ENCODE assay signal across 29 cellular contexts in the genomic region with DNA sequence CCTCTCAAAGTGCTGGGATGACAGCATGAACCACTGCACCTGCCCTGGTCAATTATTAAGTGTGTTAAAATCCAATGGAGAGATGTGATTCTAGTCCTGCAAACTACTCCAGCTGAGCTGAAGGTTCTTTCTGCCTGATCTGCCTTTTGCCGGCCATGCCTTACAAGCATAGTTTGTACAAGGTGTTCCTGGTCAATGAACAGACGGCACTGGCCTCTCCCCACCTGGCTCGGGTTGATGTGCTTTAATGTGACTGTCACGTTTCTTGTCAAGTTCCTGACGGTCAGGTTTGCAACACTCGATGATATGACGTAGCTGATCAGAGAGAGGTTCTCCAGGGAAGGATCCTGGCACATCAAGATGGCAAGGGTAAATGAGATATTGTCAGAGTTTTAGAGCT.
"Had no signal": no experiment of that assay in that cellular context is flagged by ENCODE, and none has a peak within 500 bp of the region (broad histone marks: within the 10 kb centered on the region; RNA-seq: fewer than 3 reads in every experiment).

No MANE protein-coding gene starts in this region.

- H3K9me3 Mint-ChIP-seq: activated CD4-positive, alpha-beta memory T cell treated with anti-CD3 and anti-CD28 coated beads for 36 hours; activated naive CD4-positive, alpha-beta T cell treated with anti-CD3 and anti-CD28 coated beads, Interleukin-2, amount 10 ng/mL, durations not matched to agents 7 days and 5 days; activated naive CD4-positive, alpha-beta T cell treated with anti-CD3 and anti-CD28 coated beads, Interleukin-2, amount 50 U/mL, for 72 hours; activated naive CD8-positive, alpha-beta T cell treated with anti-CD3 and anti-CD28 coated beads, Interleukin-2, amount 10 ng/mL, durations not matched to agents 7 days and 5 days; activated T-helper 1 cell treated with anti-CD3 and anti-CD28 coated beads, Interleukin-12 subunit alpha, Interleukin-12 subunit beta, Interleukin-2, Interleukin-4 antibody, amounts not matched to agents 30 ng/mL and 10 ng/mL and 1 ng/mL, durations not matched to agents 14 hours and 24 hours and 36 hours; central memory CD8-positive, alpha-beta T cell; effector memory CD8-positive, alpha-beta T cell; T-helper 2 cell treated with Interferon-gamma antibody and Interleukin-4, amounts not matched to agents 5 μg/mL and 100 μg/mL, for 36 hours; WTC11 had no signal

- H3K36me3 Mint-ChIP-seq: activated CD4-positive, alpha-beta memory T cell treated with anti-CD3 and anti-CD28 coated beads for 36 hours; activated CD8-positive, alpha-beta memory T cell treated with anti-CD3 and anti-CD28 coated beads, Interleukin-2, amount 10 ng/mL, durations not matched to agents 7 days and 5 days; activated naive CD4-positive, alpha-beta T cell treated with anti-CD3 and anti-CD28 coated beads, Interleukin-2, amount 10 ng/mL, durations not matched to agents 7 days and 5 days; activated naive CD4-positive, alpha-beta T cell treated with anti-CD3 and anti-CD28 coated beads, Interleukin-2, amount 50 U/mL, for 72 hours; activated naive CD8-positive, alpha-beta T cell treated with anti-CD3 and anti-CD28 coated beads, Interleukin-2, amount 10 ng/mL, durations not matched to agents 7 days and 5 days; WTC11 had no signal

- H3K27ac Mint-ChIP-seq: activated CD4-positive, alpha-beta memory T cell treated with anti-CD3 and anti-CD28 coated beads for 36 hours; activated CD8-positive, alpha-beta memory T cell treated with anti-CD3 and anti-CD28 coated beads, Interleukin-2, amount 10 ng/mL, durations not matched to agents 7 days and 5 days; activated CD8-positive, alpha-beta T cell treated with anti-CD3 and anti-CD28 coated beads, Interleukin-2, amount 10 ng/mL, durations not matched to agents 7 days and 5 days; activated naive CD4-positive, alpha-beta T cell treated with anti-CD3 and anti-CD28 coated beads, Interleukin-2, amount 10 ng/mL, durations not matched to agents 7 days and 5 days; activated naive CD4-positive, alpha-beta T cell treated with anti-CD3 and anti-CD28 coated beads, Interleukin-2, amount 50 U/mL, for 72 hours; activated naive CD8-positive, alpha-beta T cell treated with anti-CD3 and anti-CD28 coated beads, Interleukin-2, amount 10 ng/mL, durations not matched to agents 7 days and 5 days; activated T-helper 1 cell treated with anti-CD3 and anti-CD28 coated beads, Interleukin-12 subunit alpha, Interleukin-12 subunit beta, Interleukin-2, Interleukin-4 antibody, amounts not matched to agents 30 ng/mL and 10 ng/mL and 1 ng/mL, durations not matched to agents 14 hours and 24 hours and 36 hours; effector memory CD8-positive, alpha-beta T cell; T-helper 17 cell; T-helper 2 cell treated with Interferon-gamma antibody and Interleukin-4, amounts not matched to agents 5 μg/mL and 100 μg/mL, for 36 hours; WTC11 had no signal

- H3K4me1 Mint-ChIP-seq: activated CD8-positive, alpha-beta memory T cell treated with anti-CD3 and anti-CD28 coated beads, Interleukin-2, amount 10 ng/mL, durations not matched to agents 7 days and 5 days; activated naive CD4-positive, alpha-beta T cell treated with anti-CD3 and anti-CD28 coated beads, Interleukin-2, amount 10 ng/mL, durations not matched to agents 7 days and 5 days; activated naive CD8-positive, alpha-beta T cell treated with anti-CD3 and anti-CD28 coated beads, Interleukin-2, amount 10 ng/mL, durations not matched to agents 7 days and 5 days; central memory CD8-positive, alpha-beta T cell; T-helper 17 cell; WTC11 had no signal

- DNase-seq: activated CD4-positive, alpha-beta memory T cell treated with anti-CD3 and anti-CD28 coated beads for 36 hours; activated CD4-positive, alpha-beta T cell treated with anti-CD3 and anti-CD28 coated beads for 1 hour; activated CD4-positive, alpha-beta T cell treated with anti-CD3 and anti-CD28 coated beads for 4 hours; activated CD8-positive, alpha-beta memory T cell treated with anti-CD3 and anti-CD28 coated beads, Interleukin-2, amount 10 ng/mL, durations not matched to agents 7 days and 5 days; activated CD8-positive, alpha-beta memory T cell treated with anti-CD3 and anti-CD28 coated beads, Interleukin-2, amount 50 U/mL, for 4 hours; activated CD8-positive, alpha-beta T cell treated with anti-CD3 and anti-CD28 coated beads, Interleukin-2, amount 10 ng/mL, durations not matched to agents 7 days and 5 days; activated gamma-delta T cell; activated naive CD4-positive, alpha-beta T cell; activated naive CD4-positive, alpha-beta T cell treated with anti-CD3 and anti-CD28 coated beads, Interleukin-2, amount 10 ng/mL, durations not matched to agents 7 days and 5 days; activated naive CD8-positive, alpha-beta T cell treated with anti-CD3 and anti-CD28 coated beads, Interleukin-2, amount 10 ng/mL, durations not matched to agents 7 days and 5 days; activated T-cell treated with anti-CD3 and anti-CD28 coated beads, Interleukin-2, amount 50 U/mL, for 1 hour; activated T-cell treated with anti-CD3 and anti-CD28 coated beads, Interleukin-2, amount 50 U/mL, for 48 hours; brain microvascular endothelial cell; dermis blood vessel endothelial cell; effector CD4-positive, alpha-beta T cell; effector memory CD8-positive, alpha-beta T cell; esophagus squamous epithelium; foreskin melanocyte; head of caudate nucleus; T-helper 1 cell; T-helper 17 cell had no signal

- H3K27ac ChIP-seq: ascending aorta, brain microvascular endothelial cell, coronary artery, epithelial cell of prostate, esophagus squamous epithelium had no signal

- H3K27me3 Mint-ChIP-seq: activated CD4-positive, alpha-beta memory T cell treated with anti-CD3 and anti-CD28 coated beads for 36 hours; activated CD8-positive, alpha-beta memory T cell treated with anti-CD3 and anti-CD28 coated beads, Interleukin-2, amount 10 ng/mL, durations not matched to agents 7 days and 5 days; activated naive CD4-positive, alpha-beta T cell treated with anti-CD3 and anti-CD28 coated beads, Interleukin-2, amount 10 ng/mL, durations not matched to agents 7 days and 5 days; activated naive CD8-positive, alpha-beta T cell treated with anti-CD3 and anti-CD28 coated beads, Interleukin-2, amount 10 ng/mL, durations not matched to agents 7 days and 5 days; central memory CD8-positive, alpha-beta T cell; effector memory CD8-positive, alpha-beta T cell; T-helper 17 cell had no signal

- H3K4me3 Mint-ChIP-seq: activated CD4-positive, alpha-beta memory T cell treated with anti-CD3 and anti-CD28 coated beads for 36 hours; activated CD8-positive, alpha-beta memory T cell treated with anti-CD3 and anti-CD28 coated beads, Interleukin-2, amount 10 ng/mL, durations not matched to agents 7 days and 5 days; activated CD8-positive, alpha-beta T cell treated with anti-CD3 and anti-CD28 coated beads, Interleukin-2, amount 10 ng/mL, durations not matched to agents 7 days and 5 days; activated naive CD4-positive, alpha-beta T cell treated with anti-CD3 and anti-CD28 coated beads, Interleukin-2, amount 10 ng/mL, durations not matched to agents 7 days and 5 days; activated naive CD8-positive, alpha-beta T cell treated with anti-CD3 and anti-CD28 coated beads, Interleukin-2, amount 10 ng/mL, durations not matched to agents 7 days and 5 days; activated T-helper 1 cell treated with anti-CD3 and anti-CD28 coated beads, Interleukin-12 subunit alpha, Interleukin-12 subunit beta, Interleukin-2, Interleukin-4 antibody, amounts not matched to agents 30 ng/mL and 10 ng/mL and 1 ng/mL, durations not matched to agents 14 hours and 24 hours and 36 hours; central memory CD8-positive, alpha-beta T cell; effector memory CD8-positive, alpha-beta T cell; T-helper 17 cell; T-helper 2 cell treated with Interferon-gamma antibody and Interleukin-4, amounts not matched to agents 5 μg/mL and 100 μg/mL, for 36 hours; WTC11 had no signal

- ATAC-seq: activated CD8-positive, alpha-beta memory T cell treated with anti-CD3 and anti-CD28 coated beads, Interleukin-2, amount 10 ng/mL, durations not matched to agents 7 days and 5 days; activated CD8-positive, alpha-beta T cell treated with anti-CD3 and anti-CD28 coated beads, Interleukin-2, amount 10 ng/mL, durations not matched to agents 7 days and 5 days; activated naive CD4-positive, alpha-beta T cell treated with anti-CD3 and anti-CD28 coated beads, Interleukin-2, amount 50 U/mL, for 72 hours; effector memory CD8-positive, alpha-beta T cell; T-helper 17 cell; WTC11 had no signal
